In genomic region chr3:142817897-142818296, GRCh38 we compare ENCODE assay signal across 14 cellular contexts.
A peak's percentile ranks its signal among the peaks of the same experiment; 100 is the strongest.
DNase-seq lines count a peak whose midpoint lies in the region; ATAC-seq and TF ChIP-seq lines count a peak whose summit lies in the region.
"Had no signal": no experiment of that assay in that cellular context is flagged by ENCODE, and none has a peak within 500 bp of the region (broad histone marks: within the 10 kb centered on the region; RNA-seq: fewer than 3 reads in every experiment).

No MANE protein-coding gene starts in this region.

- WGBS in right cardiac atrium = 37% methylated on average over 7 of the region's 7 CpGs

- peak; percentile 76 to 82 for ATAC-seq in left cardiac atrium
- ATAC-seq in Right ventricle myocardium inferior = no peak
- peak; percentile 45 to 68 for ATAC-seq in right cardiac atrium
- ATAC-seq: HCT116 had no signal

- CTCF ChIA-PET in A673 (lab: Charles Lee) (interaction anchor here (1.7 kb wide), 1 partner anchor 11 kb away, joined by 5 read pairs; no protein-coding TSS in a partner anchor), RWPE1 (lab: Yijun Ruan, JAX) (interaction anchor here (0.6 to 2.2 kb wide), 2 partner anchors 11 to 147 kb away, joined by 4 to 9 read pairs; no protein-coding TSS in a partner anchor)

- H3K4me3 ChIP-seq in right cardiac atrium (ENCODE audit: low read length) = no peak overlapping the region
- H3K4me3 ChIP-seq in A673 (ENCODE audit: low read depth, low read length, poor library complexity, severe bottlenecking) = no peak overlapping the region
- H3K4me3 ChIP-seq: GM23248 had no signal

- intact Hi-C loops in left cardiac atrium (cut with DNase I) = no loop called here
- intact Hi-C loops in Right ventricle myocardium inferior (cut with DNase I) = no loop called here
- intact Hi-C loops in right cardiac atrium (cut with DNase I) = no loop called here
- intact Hi-C loops in A673 (cut with micrococcal nuclease; ENCODE audit: unreplicated experiment) = no loop called here

- no TSS peak for BruUV-seq in A673 (replicated peaks; lab: Mats Ljungman, UMichigan)

- peaks cover 3% of the 10 kb centered on the region for H3K4me1 ChIP-seq in right cardiac atrium (ENCODE audit: control insufficient read depth, insufficient read depth, low read length)
- H3K4me1 ChIP-seq in A673 (ENCODE audit: insufficient read depth, low read length, poor library complexity, severe bottlenecking) = no peaks in the 10 kb centered on the region

- H3K9me3 ChIP-seq in right cardiac atrium (ENCODE audit: control insufficient read depth, low read length) (no peaks in the 10 kb centered on the region), A673 (ENCODE audit: low read depth, low read length, poor library complexity, severe bottlenecking) (no peaks in the 10 kb centered on the region)

- TF ChIP-seq CTCF in A673 (conservative IDR thresholded peaks at IDR 0.05; ENCODE audit: low read depth, low read length) (no peak), RWPE1 (conservative IDR thresholded peaks at IDR 0.05; ENCODE audit: low read depth) (no peak)

- POLR2A ChIA-PET in A673 (lab: Charles Lee; ENCODE audit: low non-redundant PET) = no interaction called here
- POLR2A ChIA-PET in RWPE1 (lab: Yijun Ruan, JAX; ENCODE audit: low non-redundant PET) = no interaction called here

- H3K36me3 ChIP-seq in A673 (ENCODE audit: insufficient read depth, low read length, poor library complexity, severe bottlenecking) = no peaks in the 10 kb centered on the region

- no peaks in the 10 kb centered on the region for H3K27me3 ChIP-seq in right cardiac atrium (ENCODE audit: control insufficient read depth, insufficient read depth)
- H3K27me3 ChIP-seq in A673 (replicated peaks; ENCODE audit: insufficient read depth, low read depth, low read length, poor library complexity) = no peaks in the 10 kb centered on the region

- DNase-seq in left cardiac atrium = no peak
- no peak for DNase-seq in Right ventricle myocardium inferior (ENCODE audit: missing footprints)
- DNase-seq in amniotic epithelial cell (ENCODE audit: low read depth) = peak; percentile 45
- no peak for DNase-seq in right cardiac atrium
- DNase-seq in A673 (ENCODE audit: low spot score) = no peak
- no peak for DNase-seq in RWPE1 (ENCODE audit: low spot score)
- no peak for DNase-seq in medulla oblongata (ENCODE audit: extremely low spot score)
- DNase-seq: C1 segment of cervical spinal cord; CD4-positive, alpha-beta T cell; DMS153; DMS79 treated with DMSO at 0.1 percent for 48 hours; EL; GM23248 had no signal

- no peak overlapping the region for H3K27ac ChIP-seq in right cardiac atrium (ENCODE audit: low read length)
- no peak overlapping the region for H3K27ac ChIP-seq in A673 (ENCODE audit: low read depth, low read length, poor library complexity, severe bottlenecking)
- no peak overlapping the region for H3K27ac ChIP-seq in RWPE1
- H3K27ac ChIP-seq: GM23248 had no signal
